ENCODE assay signal across 15 cellular contexts in the genomic region with DNA sequence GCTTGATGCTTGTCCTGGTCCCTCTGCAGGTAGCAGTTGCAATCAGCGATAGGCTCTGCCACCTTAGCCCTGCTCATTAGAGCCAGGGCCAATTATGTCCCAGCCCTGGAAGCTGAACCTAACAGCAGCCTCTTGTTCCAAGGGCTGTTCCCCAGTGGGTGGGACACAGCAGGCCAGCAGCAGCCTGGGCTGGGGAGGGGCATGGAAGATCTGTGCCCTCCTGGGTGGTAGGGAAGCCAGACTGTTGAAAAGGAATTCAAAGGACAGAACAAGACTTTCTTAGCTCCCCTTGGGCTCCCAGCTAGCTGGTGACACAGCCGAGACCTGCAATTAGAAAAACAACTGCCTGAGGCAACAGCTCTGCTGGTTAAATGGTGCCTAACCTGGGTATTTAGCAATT.
DNase-seq lines count a peak whose midpoint lies in the region.
"Had no signal": no experiment of that assay in that cellular context is flagged by ENCODE, and none has a peak within 500 bp of the region (broad histone marks: within the 10 kb centered on the region; RNA-seq: fewer than 3 reads in every experiment).

No MANE protein-coding gene starts in this region.

- peak; percentile 77 for DNase-seq in ELF-1 (ENCODE audit: low read depth, low spot score)
- peak; percentile 30 for DNase-seq in NCI-H1694 (lab: John Stamatoyannopoulos, UW)
- DNase-seq in NCI-H82 treated with DMSO at 0.1 percent for 48 hours (lab: John Stamatoyannopoulos, UW; ENCODE audit: unreplicated experiment) = peak; percentile 37
- DNase-seq in islet precursor cell = peak; percentile 93
- no peak for DNase-seq in NCI-H2029 treated with DMSO at 0.1 percent for 48 hours (lab: John Stamatoyannopoulos, UW)
- DNase-seq in GM03348 (ENCODE audit: low spot score) = no peak
- DNase-seq in COLO668 (lab: John Stamatoyannopoulos, UW; ENCODE audit: unreplicated experiment) = no peak
- no peak for DNase-seq in UCSD-AML1 (lab: John Stamatoyannopoulos, UW; ENCODE audit: unreplicated experiment)
- DNase-seq: activated CD8-positive, alpha-beta T cell treated with anti-CD3 and anti-CD28 coated beads for 36 hours; activated T-cell treated with anti-CD3 and anti-CD28 coated beads, Interleukin-2, amount 50 U/mL, for 24 hours; CD8-positive, alpha-beta memory T cell; EL; Right ventricle myocardium superior; stimulated activated CD4-positive, alpha-beta T cell treated with anti-CD3 and anti-CD28 coated beads, Interleukin-4, amount 100 ng/mL, for 24 hours; WERI-Rb-1 had no signal

Comparison
In these comparisons a context has a peak if more than half of its experiments do, and no peak if none do; other contexts are left out.
1. DNase-seq: peak in ELF-1 (single experiment), NCI-H1694 (single experiment), NCI-H82 treated with DMSO at 0.1 percent for 48 hours (single experiment) and islet precursor cell (single experiment); none in NCI-H2029 treated with DMSO at 0.1 percent for 48 hours (single experiment), GM03348 (single experiment), COLO668 (single experiment) and UCSD-AML1 (single experiment).